In genomic region chr10:77328272-77328816, GRCh38 we compare ENCODE assay signal across 2 cellular contexts.
TF ChIP-seq lines count a peak whose summit lies in the region.

No MANE protein-coding gene starts in this region.

TF ChIP-seq in SK-N-SH, 30 proteins besides CTCF, POLR2A, EP300 and RAD21 (continued from another document):
- peak; percentile 98 for TF ChIP-seq REST (IDR thresholded peaks at IDR 0.05; ENCODE audit: low read depth, low read length)

TF ChIP-seq in Ishikawa, 13 proteins besides CTCF, POLR2A, EP300 and RAD21 (continued from another document):
- TF ChIP-seq TCF12 (IDR thresholded peaks at IDR 0.05; ENCODE audit: low read depth) (no peak), CEBPB (IDR thresholded peaks at IDR 0.05) (no peak), CREB1 (IDR thresholded peaks at IDR 0.05; ENCODE audit: low read depth) (no peak), MAX (IDR thresholded peaks at IDR 0.05) (no peak), TAF1 (IDR thresholded peaks at IDR 0.05; ENCODE audit: low read depth) (no peak), FOXM1 (IDR thresholded peaks at IDR 0.05; ENCODE audit: borderline replicate concordance, low read depth) (no peak), EGR1 (IDR thresholded peaks at IDR 0.05) (no peak)
TF ChIP-seq in Ishikawa: peak in this region for 1.
